8 cellular contexts compared by ENCODE assay signal in genomic region chr10:511101-511848, GRCh38.
DNase-seq lines count a peak whose midpoint lies in the region; ATAC-seq, FAIRE-seq and TF ChIP-seq lines count a peak whose summit lies in the region.

No MANE protein-coding gene starts in this region.

- peak; percentile 85 to 93 for DNase-seq in A549 (ENCODE audit: low read depth in 1 of 2, low spot score in 1 of 2)
- peak; percentile 54 for DNase-seq in Jurkat, Clone E6-1 (ENCODE audit: low read depth, low spot score)
- peak; percentile 88 for DNase-seq in RPMI7951 (ENCODE audit: low read depth)
- DNase-seq in fibroblast of the aortic adventitia (ENCODE audit: low read depth) = peak; percentile 94
- peak; percentile 98 for DNase-seq in nephron progenitor cell
- peak; percentile 51 to 82 (median 62) for DNase-seq in stimulated activated naive CD4-positive, alpha-beta T cell (lab: John Stamatoyannopoulos, UW)

- peak; percentile 99 for FAIRE-seq in A549 (lab: Jason Lieb, UNC)

- H3K27me3 Mint-ChIP-seq in activated T-helper 17 cell treated with anti-CD3 and anti-CD28 coated beads, Interleukin-2, amount 50 U/mL, for 72 hours = no peaks in the 10 kb centered on the region
- H3K27me3 Mint-ChIP-seq in nephron progenitor cell (ENCODE audit: low read depth, poor library complexity) = peaks cover 6% of the 10 kb centered on the region

- no peak overlapping the region for H3K27ac Mint-ChIP-seq in activated T-helper 17 cell treated with anti-CD3 and anti-CD28 coated beads, Interleukin-2, amount 50 U/mL, for 72 hours
- peak overlapping the region; percentile 84 for H3K27ac Mint-ChIP-seq in nephron progenitor cell

- WGBS in A549 (ENCODE audit: missing lambda C conversion rate) = 43% methylated on average over 19 of the region's 21 CpGs

- no peak overlapping the region for H3K4me3 ChIP-seq in A549
- H3K4me3 ChIP-seq in Jurkat, Clone E6-1 (ENCODE audit: low read length) = no peak overlapping the region
- H3K4me3 ChIP-seq in fibroblast of the aortic adventitia (ENCODE audit: low read depth, low read length) = no peak overlapping the region

- CTCF ChIA-PET in A549 (lab: Yijun Ruan, JAX) = interaction anchor here (0.6 to 5.1 kb wide), 27 partner anchors 9 to 307 kb away, joined by 3 to 94 read pairs (median 4); no protein-coding TSS in a partner anchor

- ATAC-seq in A549 (peak; percentile 94 to 98), GM18508 (IDR thresholded peaks at IDR 0.05; ENCODE audit: insufficient read depth, unreplicated experiment) (peak; percentile 50)
- ATAC-seq in activated T-helper 17 cell treated with anti-CD3 and anti-CD28 coated beads, Interleukin-2, amount 50 U/mL, for 72 hours (replicated peaks) = peak; percentile 90

- H3K4me2 ChIP-seq in A549 = peak overlapping the region; percentile 16; the same call in 2 of the 3 replicates

- H3K9me3 Mint-ChIP-seq in activated T-helper 17 cell treated with anti-CD3 and anti-CD28 coated beads, Interleukin-2, amount 50 U/mL, for 72 hours = no peaks in the 10 kb centered on the region
- H3K9me3 Mint-ChIP-seq in nephron progenitor cell = no peaks in the 10 kb centered on the region

- TF ChIP-seq POLR2A in A549 (IDR thresholded peaks at IDR 0.05; ENCODE audit: low read length) = no peak

- H3K4me3 Mint-ChIP-seq in activated T-helper 17 cell treated with anti-CD3 and anti-CD28 coated beads, Interleukin-2, amount 50 U/mL, for 72 hours = no peak overlapping the region
- H3K4me3 Mint-ChIP-seq in nephron progenitor cell = no peak overlapping the region

- peak; percentile 83 to 89 for TF ChIP-seq RAD21 in A549 (conservative IDR thresholded peaks at IDR 0.05 in 1 of 2, IDR thresholded peaks at IDR 0.05 in 1 of 2)

- H3K9me3 ChIP-seq in A549 = no peaks in the 10 kb centered on the region

- no peaks in the 10 kb centered on the region for H3K4me1 ChIP-seq in A549

- POLR2A ChIA-PET in A549 (lab: Yijun Ruan, JAX) = no interaction called here

- H3K27ac ChIP-seq in A549 = peak overlapping the region in 1 of 2 experiments; percentile 14; a peak in 1 of 6 replicates

- no peak for TF ChIP-seq EP300 in A549 (IDR thresholded peaks at IDR 0.05)

- no peaks in the 10 kb centered on the region for H3K36me3 Mint-ChIP-seq in activated T-helper 17 cell treated with anti-CD3 and anti-CD28 coated beads, Interleukin-2, amount 50 U/mL, for 72 hours (ENCODE audit: low read depth)
- peaks cover 25% of the 10 kb centered on the region for H3K36me3 Mint-ChIP-seq in nephron progenitor cell (ENCODE audit: low read depth)

- H3K4me1 Mint-ChIP-seq in activated T-helper 17 cell treated with anti-CD3 and anti-CD28 coated beads, Interleukin-2, amount 50 U/mL, for 72 hours = peaks cover 14% of the 10 kb centered on the region
- H3K4me1 Mint-ChIP-seq in nephron progenitor cell = peaks cover 73% of the 10 kb centered on the region

- TF ChIP-seq CTCF in A549 (IDR thresholded peaks at IDR 0.05) (peak; percentile 92), fibroblast of the aortic adventitia (IDR thresholded peaks at IDR 0.05; ENCODE audit: insufficient read depth, low read length) (peak; percentile 99), nephron progenitor cell (IDR thresholded peaks at IDR 0.05) (peak; percentile 97)

TF ChIP-seq in A549, 52 proteins besides CTCF, POLR2A, EP300 and RAD21:
- TF ChIP-seq ESRRA (IDR thresholded peaks at IDR 0.05; ENCODE audit: borderline replicate concordance, low read length) (no peak), E2F6 (IDR thresholded peaks at IDR 0.05; ENCODE audit: borderline replicate concordance, low read depth) (no peak), SMC3 (IDR thresholded peaks at IDR 0.05) (peak; percentile 92), MAX (IDR thresholded peaks at IDR 0.05) (peak; percentile 69), MYC (IDR thresholded peaks at IDR 0.05; ENCODE audit: borderline replicate concordance, low read length) (peak; percentile 58; the same call in 1 of the 2 replicates), PBX3 (IDR thresholded peaks at IDR 0.05) (peak; percentile 66), CHD2 (IDR thresholded peaks at IDR 0.05; ENCODE audit: low read length, partially characterized antibody) (peak; percentile 27)
